Comparison of ENCODE assay signal across 8 cellular contexts in genomic region chr2:37414470-37414949, GRCh38.
A peak's percentile ranks its signal among the peaks of the same experiment; 100 is the strongest.
DNase-seq lines count a peak whose midpoint lies in the region; ATAC-seq, FAIRE-seq and TF ChIP-seq lines count a peak whose summit lies in the region.

No MANE protein-coding gene starts in this region.

- POLR2A ChIA-PET in endothelial cell of umbilical vein (lab: Charles Lee): interaction anchor here (0.7 to 1.2 kb wide), 3 partner anchors 234 to 418 kb away, joined by 3 to 6 read pairs (median 4); no protein-coding TSS in a partner anchor

- no peak overlapping the region for H3K27ac ChIP-seq in MM.1S (ENCODE audit: low read length)
- H3K27ac ChIP-seq in endothelial cell of umbilical vein (ENCODE audit: insufficient read depth, low read depth, low read length): no peak overlapping the region

- H3K4me3 ChIP-seq in MM.1S (ENCODE audit: low read length) (no peak overlapping the region), endothelial cell of umbilical vein (replicated peaks in 1 of 3; ENCODE audit: insufficient read depth in 1 of 3, low read depth in 1 of 3, low read length in 3 of 3) (no peak overlapping the region), mucosa of descending colon (no peak overlapping the region)

- peak; percentile 48 for DNase-seq in AG09319 (ENCODE audit: extremely low read depth, low read depth)
- no peak for DNase-seq in GM12892 (ENCODE audit: insufficient read length)
- DNase-seq in MM.1S: peak; percentile 75
- DNase-seq in SHP77 (lab: John Stamatoyannopoulos, UW): peak; percentile 43 to 83
- peak; percentile 71 for DNase-seq in endothelial cell of umbilical vein (ENCODE audit: low read depth, low spot score)
- no peak for DNase-seq in mucosa of descending colon
- no peak for DNase-seq in posterior vena cava (ENCODE audit: low spot score)

- H4K20me1 ChIP-seq in MM.1S (ENCODE audit: insufficient read depth, low read length): no peaks in the 10 kb centered on the region
- H4K20me1 ChIP-seq in endothelial cell of umbilical vein (replicated peaks; ENCODE audit: control insufficient read depth, extremely low read depth, insufficient read depth, low read length): no peaks in the 10 kb centered on the region

- no peaks in the 10 kb centered on the region for H3K9me3 ChIP-seq in MM.1S (replicated peaks; ENCODE audit: insufficient read depth, low read length)
- no peaks in the 10 kb centered on the region for H3K9me3 ChIP-seq in endothelial cell of umbilical vein (replicated peaks; ENCODE audit: control insufficient read depth, insufficient read depth, low read length)
- H3K9me3 ChIP-seq in mucosa of descending colon: no peaks in the 10 kb centered on the region

- intact Hi-C loops in endothelial cell of umbilical vein (cut with micrococcal nuclease) (loop anchor here (1.0 to 5.0 kb wide), 10 partner anchors 18 to 478 kb away; no protein-coding TSS in a partner anchor), mucosa of descending colon (cut with DNase I, micrococcal nuclease) (loop anchor here (5.0 kb wide), 1 partner anchor 418 kb away; no protein-coding TSS in a partner anchor), posterior vena cava (cut with DNase I) (loop anchor here (5.0 to 10.0 kb wide), 3 partner anchors 250 to 460 kb away; no protein-coding TSS in a partner anchor)

- no peaks in the 10 kb centered on the region for H3F3A ChIP-seq in MM.1S (ENCODE audit: insufficient read depth, low read length)

- no TSS peak for BruUV-seq in endothelial cell of umbilical vein (replicated peaks; lab: Mats Ljungman, UMichigan)

- no peak overlapping the region for H2AFZ ChIP-seq in MM.1S (ENCODE audit: low read length)
- peak overlapping the region; percentile 26 for H2AFZ ChIP-seq in endothelial cell of umbilical vein (ENCODE audit: low read depth, low read length)

- H3K36me3 ChIP-seq in MM.1S (replicated peaks; ENCODE audit: insufficient read depth, low read length): no peaks in the 10 kb centered on the region
- no peaks in the 10 kb centered on the region for H3K36me3 ChIP-seq in endothelial cell of umbilical vein (ENCODE audit: control insufficient read depth in 2 of 2, extremely low read depth in 1 of 2, insufficient read depth in 2 of 2, low read length in 2 of 2)
- no peaks in the 10 kb centered on the region for H3K36me3 ChIP-seq in mucosa of descending colon (ENCODE audit: low read depth)

- H3K79me2 ChIP-seq in MM.1S (ENCODE audit: low read length) (no peaks in the 10 kb centered on the region), endothelial cell of umbilical vein (ENCODE audit: control insufficient read depth, insufficient read depth, low read length) (no peaks in the 10 kb centered on the region)

- ATAC-seq in mucosa of descending colon (peak; percentile 80), HG02884 (IDR thresholded peaks at IDR 0.05; ENCODE audit: unreplicated experiment) (no peak)

- FAIRE-seq in GM12892 (lab: Jason Lieb, UNC) (peak; percentile 71), endothelial cell of umbilical vein (lab: Jason Lieb, UNC) (peak; percentile 90)

- dilution Hi-C loops in endothelial cell of umbilical vein (cut with MboI; ENCODE audit: extremely low pct_ligation_motif_present, low sequenced_read_pairs): loop anchor here (25.0 kb wide), 1 partner anchor 448 kb away; no protein-coding TSS in a partner anchor

- no peaks in the 10 kb centered on the region for H3K27me3 ChIP-seq in MM.1S (replicated peaks; ENCODE audit: insufficient read depth, low read length)
- H3K27me3 ChIP-seq in endothelial cell of umbilical vein (ENCODE audit: control insufficient read depth in 2 of 2, insufficient read depth in 2 of 2, low read length in 2 of 2): no peaks in the 10 kb centered on the region

- CTCF ChIA-PET in endothelial cell of umbilical vein (lab: Charles Lee): interaction anchor here (0.5 to 11.8 kb wide), 100 partner anchors 9 to 860 kb away, joined by 3 to 509 read pairs (median 5); partner anchors contain the start of gene CDC42EP3

- TF ChIP-seq POLR2A in GM12892 (IDR thresholded peaks at IDR 0.05; ENCODE audit: low read depth, low read length): no peak
- no peak for TF ChIP-seq POLR2A in endothelial cell of umbilical vein (IDR thresholded peaks at IDR 0.05; ENCODE audit: low read depth, low read length)

- H3K9ac ChIP-seq in MM.1S (ENCODE audit: low read length) (no peak overlapping the region), endothelial cell of umbilical vein (replicated peaks; ENCODE audit: extremely low read depth, insufficient read depth, low read length) (no peak overlapping the region)

- no peaks in the 10 kb centered on the region for H3K9me1 ChIP-seq in endothelial cell of umbilical vein (replicated peaks; ENCODE audit: control insufficient read depth, extremely low read depth, insufficient read depth, low read length)

- peak; percentile 89 for TF ChIP-seq CTCF in AG09319 (IDR thresholded peaks at IDR 0.05; ENCODE audit: low read depth, low read length)
- peak; percentile 90 for TF ChIP-seq CTCF in MM.1S (IDR thresholded peaks at IDR 0.05; ENCODE audit: low read length)
- TF ChIP-seq CTCF in endothelial cell of umbilical vein (IDR thresholded peaks at IDR 0.05; ENCODE audit: extremely low read depth in 1 of 2, insufficient read depth in 1 of 2, low read depth in 1 of 2, low read length in 2 of 2): peak; percentile 74 to 86
- peak; percentile 61 for TF ChIP-seq CTCF in mucosa of descending colon (IDR thresholded peaks at IDR 0.05)

- peaks cover 4% of the 10 kb centered on the region; the same call in 1 of the 2 replicates for H3K4me1 ChIP-seq in MM.1S (ENCODE audit: low read length)
- peaks cover 6% of the 10 kb centered on the region for H3K4me1 ChIP-seq in endothelial cell of umbilical vein (ENCODE audit: control insufficient read depth, extremely low read depth, insufficient read depth, low read length)
- H3K4me1 ChIP-seq in mucosa of descending colon (ENCODE audit: low read depth): no peaks in the 10 kb centered on the region

- H3K4me2 ChIP-seq in MM.1S (ENCODE audit: low read depth, low read length) (peak overlapping the region; percentile 31; the same call in 1 of the 2 replicates), endothelial cell of umbilical vein (ENCODE audit: insufficient read depth, low read length) (no peak overlapping the region)

- no peaks in the 10 kb centered on the region for H3K9me2 ChIP-seq in MM.1S (replicated peaks; ENCODE audit: insufficient read depth, low read length)

TF ChIP-seq in endothelial cell of umbilical vein, 7 proteins besides CTCF, POLR2A, EP300 and RAD21:
- TF ChIP-seq GATA2 (IDR thresholded peaks at IDR 0.05; ENCODE audit: insufficient read depth, insufficient read length, low read depth, low read length) (no peak), MAX (IDR thresholded peaks at IDR 0.05; ENCODE audit: insufficient read depth, insufficient read length) (no peak), FOS (IDR thresholded peaks at IDR 0.05; ENCODE audit: borderline replicate concordance, insufficient read depth, low read length) (no peak), POLR2AphosphoS5 (IDR thresholded peaks at IDR 0.05; ENCODE audit: insufficient read depth, low read depth, low read length) (no peak), EZH2 (IDR thresholded peaks at IDR 0.05; ENCODE audit: borderline replicate concordance, low read depth, low read length, severe bottlenecking) (no peak)
TF ChIP-seq in endothelial cell of umbilical vein: peak in this region for 0.

Comparison
In these comparisons a context has a peak if more than half of its experiments do, and no peak if none do; other contexts are left out.
1. DNase-seq: peak in AG09319 (single experiment), MM.1S (single experiment), SHP77 (2 of 2) and endothelial cell of umbilical vein (single experiment); none in GM12892 (single experiment), mucosa of descending colon (0 of 3) and posterior vena cava (single experiment).
2. Peak in every context shown above with its lines, with median percentiles within 50 percentile points of each other: CTCF ChIP-seq.